In genomic region chrX:48761674-48762471, GRCh38 we compare ENCODE assay signal across 1 cellular context.
TF ChIP-seq lines count a peak whose summit lies in the region.

TSS of gene GLOD5 (plus strand) at chrX:48761747. CDS start at chrX:48761791, 44 bp downstream.

TF ChIP-seq in HEK293, 187 proteins besides CTCF, POLR2A, EP300 and RAD21 (continued from another document):
- TF ChIP-seq ZNF280D (tag by site-specific recombination; IDR thresholded peaks at IDR 0.05): no peak
